Comparison of ENCODE assay signal across 1 cellular context in genomic region chr2:131146749-131147148, GRCh38.
TF ChIP-seq lines count a peak whose summit lies in the region.

No MANE protein-coding gene starts in this region.

TF ChIP-seq in K562, 482 proteins besides CTCF, POLR2A, EP300 and RAD21:
- TF ChIP-seq STAT5B (CRISPR knock-in tag; IDR thresholded peaks at IDR 0.05), result no peak
- no peak for TF ChIP-seq CBX8 (IDR thresholded peaks at IDR 0.05; ENCODE audit: borderline replicate concordance, extremely low read depth, low read depth, low read length, poor library complexity, severe bottlenecking)
- no peak for TF ChIP-seq NCOA2 (IDR thresholded peaks at IDR 0.05; ENCODE audit: partially characterized antibody in 2 of 2)
- TF ChIP-seq ZFP91 (CRISPR knock-in tag; IDR thresholded peaks at IDR 0.05), result no peak
- TF ChIP-seq POLR3A (IDR thresholded peaks at IDR 0.05; ENCODE audit: borderline replicate concordance, extremely low read depth, insufficient read depth, insufficient read length), result no peak
- TF ChIP-seq DEAF1 (CRISPR knock-in tag; IDR thresholded peaks at IDR 0.05), result no peak
- TF ChIP-seq MTA3 (IDR thresholded peaks at IDR 0.05; ENCODE audit: borderline replicate concordance), result no peak
TF ChIP-seq in K562: peak in this region for 0.
